Comparison of ENCODE assay signal across 9 cellular contexts in genomic region chr11:11391796-11392195, GRCh38. TPM values are rescaled to one million over a fixed set of nuclear protein-coding genes. Genes with fewer than 3 reads are reported as not detected.
DNase-seq lines count a peak whose midpoint lies in the region; ATAC-seq and TF ChIP-seq lines count a peak whose summit lies in the region.
"Had no signal": no experiment of that assay in that cellular context is flagged by ENCODE, and none has a peak within 500 bp of the region (broad histone marks: within the 10 kb centered on the region; RNA-seq: fewer than 3 reads in every experiment).

No MANE protein-coding gene starts in this region.

- H3K27me3 Mint-ChIP-seq in progenitor cell of endocrine pancreas, result peaks cover 25% of the 10 kb centered on the region

- H3K36me3 ChIP-seq in BJ (ENCODE audit: control insufficient read depth, insufficient read depth, low read length) (no peaks in the 10 kb centered on the region), MG63 (peaks cover 2% of the 10 kb centered on the region; the same call in 1 of the 2 replicates)

- CTCF ChIA-PET in BJ (lab: Yijun Ruan, JAX), result no interaction called here

- no peaks in the 10 kb centered on the region for H3K9me3 Mint-ChIP-seq in progenitor cell of endocrine pancreas (ENCODE audit: low read depth)

- H3K36me3 Mint-ChIP-seq in progenitor cell of endocrine pancreas (ENCODE audit: insufficient read depth), result no peaks in the 10 kb centered on the region

- H3K27ac Mint-ChIP-seq in progenitor cell of endocrine pancreas, result no peak overlapping the region

- H3K4me1 Mint-ChIP-seq in progenitor cell of endocrine pancreas (ENCODE audit: low read depth), result no peaks in the 10 kb centered on the region

- 0 out of 2 replicates have a peak, but pooled peaks cover 2% of the 10 kb centered on the region for H3K27me3 ChIP-seq in BJ (ENCODE audit: control insufficient read depth, insufficient read depth, low read length)
- H3K27me3 ChIP-seq in MG63, result no peaks in the 10 kb centered on the region

- POLR2A ChIA-PET in BJ (lab: Charles Lee), result no interaction called here

- H3K9me3 ChIP-seq in MG63, result no peaks in the 10 kb centered on the region

- DNase-seq in BJ (ENCODE audit: low read depth), result peak; percentile 35
- DNase-seq in MG63, result peak; percentile 77
- peak; percentile 82 for DNase-seq in dermis blood vessel endothelial cell
- DNase-seq in occipital lobe (lab: John Stamatoyannopoulos, UW), result peak; percentile 5
- no peak for DNase-seq in DMS114 treated with DMSO at 0.1 percent for 48 hours (lab: John Stamatoyannopoulos, UW; ENCODE audit: unreplicated experiment)
- DNase-seq in progenitor cell of endocrine pancreas (ENCODE audit: low spot score, unreplicated experiment), result no peak
- DNase-seq in T-helper 2 cell, result no peak
- DNase-seq: NCI-H1930 had no signal

- TF ChIP-seq CTCF in BJ (IDR thresholded peaks at IDR 0.05; ENCODE audit: insufficient read depth, low read depth, low read length), result no peak
- no peak for TF ChIP-seq CTCF in progenitor cell of endocrine pancreas (IDR thresholded peaks at IDR 0.05; ENCODE audit: unreplicated experiment)

- ATAC-seq in HG02870 (IDR thresholded peaks at IDR 0.05; ENCODE audit: unreplicated experiment), result no peak

- H3K4me3 Mint-ChIP-seq in progenitor cell of endocrine pancreas (ENCODE audit: low read depth), result no peak overlapping the region

- H3K4me3 ChIP-seq in BJ (ENCODE audit: low read depth, low read length) (no peak overlapping the region), MG63 (no peak overlapping the region)

RNA-seq across cellular contexts. Expression of gene CSNK2A3, which starts 38.7 kb away (rescaled TPM):
- polyA plus RNA-seq in BJ (2011; rRNA removed), result 0.91 and 1.3 TPM in 2 replicates
- polyA minus RNA-seq in BJ (2011; rRNA and poly(A)+ RNA removed), result 0.38 and 0.93 TPM in 2 replicates
- 5.0 and 6.3 TPM in 2 replicates for total RNA-seq in MG63 (2014; rRNA removed; shearing (Covaris generic); ENCODE audit: low replicate concordance)
- total RNA-seq in dermis blood vessel endothelial cell (4.3 and 7.1 TPM in 2 replicates), occipital lobe (5.5 TPM), progenitor cell of endocrine pancreas (1.3 TPM in 2 replicates)

Comparison
In these comparisons a context has a peak if more than half of its experiments do, and no peak if none do; other contexts are left out.
1. DNase-seq: peak in BJ (single experiment), MG63 (single experiment), dermis blood vessel endothelial cell (single experiment) and occipital lobe (single experiment); none in DMS114 treated with DMSO at 0.1 percent for 48 hours (single experiment), progenitor cell of endocrine pancreas (single experiment) and T-helper 2 cell (0 of 5).